In the genomic region with DNA sequence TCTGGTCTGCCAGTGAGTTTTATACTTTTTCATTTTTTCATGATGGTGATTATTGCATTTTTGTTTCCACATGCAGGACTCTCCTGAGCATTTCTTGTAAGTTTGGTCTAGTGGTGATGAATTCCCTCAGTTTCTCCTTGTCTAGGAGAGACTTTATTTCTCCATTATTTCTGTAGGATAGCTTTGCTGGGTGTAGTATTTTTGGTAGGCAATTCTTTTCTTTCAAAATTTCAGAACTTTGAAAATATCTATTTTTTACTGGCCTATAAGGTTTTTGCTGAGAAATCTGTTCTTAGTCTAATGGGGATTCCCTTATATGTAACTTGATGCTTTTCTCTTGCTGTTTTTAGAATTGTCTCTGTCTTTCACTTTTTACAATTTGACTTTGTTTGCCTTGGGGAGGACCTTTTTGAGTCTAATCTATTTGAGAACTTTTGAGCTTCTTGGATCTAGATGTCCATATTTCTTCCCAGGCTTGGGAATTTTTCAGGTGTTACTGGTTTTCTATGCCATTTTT, we compare ENCODE assay signal across 25 cellular contexts.
"Had no signal": no experiment of that assay in that cellular context is flagged by ENCODE, and none has a peak within 500 bp of the region (broad histone marks: within the 10 kb centered on the region; RNA-seq: fewer than 3 reads in every experiment).

No MANE protein-coding gene starts in this region.

- H3K27ac Mint-ChIP-seq: effector memory CD8-positive, alpha-beta T cell; endodermal cell; mesothelial cell of epicardium had no signal

- H3K4me3 Mint-ChIP-seq: dendritic cell treated with granulocyte-macrophage colony-stimulating factor and Interleukin-4, amounts not matched to agents 40 ng/mL and 50 ng/mL, for 4 days; effector memory CD8-positive, alpha-beta T cell; endodermal cell; mesothelial cell of epicardium had no signal

- ATAC-seq: effector memory CD8-positive, alpha-beta T cell; esophagus mucosa; gastrocnemius medialis; heart right ventricle; left cardiac atrium; left lung; left ventricle myocardium superior; lower lobe of right lung had no signal

- H3K27me3 Mint-ChIP-seq: dendritic cell treated with granulocyte-macrophage colony-stimulating factor and Interleukin-4, amounts not matched to agents 40 ng/mL and 50 ng/mL, for 4 days; effector memory CD8-positive, alpha-beta T cell had no signal

- H3K4me1 Mint-ChIP-seq: mesothelial cell of epicardium had no signal

- FAIRE-seq: islet of Langerhans, keratinocyte had no signal

- H3K27me3 ChIP-seq: colonic mucosa, esophagus squamous epithelium, gastrocnemius medialis, heart right ventricle, left lung had no signal

- H3K27ac ChIP-seq: colonic mucosa, epithelial cell of prostate, esophagus squamous epithelium, gastrocnemius medialis, heart right ventricle, left lung, lower lobe of right lung had no signal

- H3K4me3 ChIP-seq: colonic mucosa, esophagus squamous epithelium, gastrocnemius medialis, heart right ventricle, left lung, lower lobe of right lung had no signal

- DNase-seq: colonic mucosa; cortex of kidney; effector CD8-positive, alpha-beta T cell; effector memory CD8-positive, alpha-beta T cell; endodermal cell; erythroblast; esophagus squamous epithelium; foreskin fibroblast; foreskin melanocyte; gastrocnemius medialis; glutamatergic neuron; head of caudate nucleus; heart right ventricle; hippocampal formation; left cardiac atrium; left lung; left ventricle myocardium superior; lower lobe of right lung; mesenchymal stem cell had no signal

- H3K9me3 ChIP-seq: colonic mucosa, gastrocnemius medialis had no signal

- H3K36me3 ChIP-seq: colonic mucosa had no signal

- H3K4me1 ChIP-seq: colonic mucosa, esophagus squamous epithelium, gastrocnemius medialis, left lung, lower lobe of right lung had no signal
